In the genomic region with DNA sequence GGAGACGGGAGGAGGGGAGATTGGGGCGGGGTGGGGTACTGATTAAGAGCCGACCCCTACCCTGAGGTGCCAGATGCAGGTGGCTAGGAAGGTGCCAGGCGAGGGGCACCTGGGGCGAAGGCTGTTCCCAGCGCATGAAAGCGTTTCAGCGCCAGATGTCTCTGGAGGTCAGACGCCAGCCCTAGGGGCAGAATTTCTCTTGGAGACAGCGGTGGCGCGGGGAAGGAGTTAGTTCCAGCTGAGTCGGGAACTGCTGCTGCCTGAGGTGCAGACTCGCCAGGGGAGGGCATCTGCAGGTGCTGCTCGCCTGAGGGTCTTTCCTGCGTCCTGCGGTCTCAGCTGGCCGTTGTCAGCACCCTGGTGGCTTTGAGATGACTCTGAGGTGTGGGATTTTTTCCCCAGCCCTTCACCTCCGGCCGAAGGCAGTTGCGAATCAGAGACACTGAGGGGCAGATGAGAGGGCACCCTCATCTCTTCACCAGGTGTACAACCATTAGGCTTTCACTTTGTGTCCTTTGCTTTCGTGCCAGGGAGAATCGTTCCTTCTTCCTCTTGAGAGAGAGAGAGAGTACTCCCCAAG, we compare ENCODE assay signal across 8 cellular contexts. TPM values are rescaled to one million over a fixed set of nuclear protein-coding genes. Genes with fewer than 3 reads are reported as not detected.
DNase-seq lines count a peak whose midpoint lies in the region; ATAC-seq and TF ChIP-seq lines count a peak whose summit lies in the region.

No MANE protein-coding gene starts in this region.

- H3K9me3 ChIP-seq in DND-41 (ENCODE audit: insufficient read depth, low read length, severe bottlenecking), result no peaks in the 10 kb centered on the region
- H3K9me3 ChIP-seq in parathyroid adenoma (ENCODE audit: control insufficient read depth, low read length), result no peaks in the 10 kb centered on the region

- H3K79me2 ChIP-seq in DND-41 (ENCODE audit: insufficient read depth, low read length) (no peaks in the 10 kb centered on the region), parathyroid adenoma (peaks cover 3% of the 10 kb centered on the region)

- no peaks in the 10 kb centered on the region for H4K20me1 ChIP-seq in DND-41 (ENCODE audit: insufficient read depth, low read length)

- H3K27ac ChIP-seq in DND-41 (ENCODE audit: low read length) (peak overlapping the region; percentile 28; the same call in 1 of the 2 replicates), parathyroid adenoma (peak overlapping the region; percentile 99)

- DNase-seq in DND-41 (peak; percentile 53), NCI-H526 treated with DMSO at 0.1 percent for 48 hours (lab: John Stamatoyannopoulos, UW) (peak; percentile 86), Right ventricle myocardium superior (no peak), mesenteric fat pad (ENCODE audit: low spot score) (no peak), activated gamma-delta T cell treated with Interleukin-2 at 50 U/mL for 16 hours (no peak)
- peak; percentile 6 for DNase-seq in activated T-helper 9 cell treated with anti-CD3 and anti-CD28 coated beads, Interleukin-2, amount 50 U/mL, for 16 hours (ENCODE audit: low read depth)

- peak; percentile 21 for TF ChIP-seq CTCF in DND-41 (IDR thresholded peaks at IDR 0.05; ENCODE audit: borderline replicate concordance, extremely low read depth, low read length, poor library complexity, severe bottlenecking)
- no peak for TF ChIP-seq CTCF in parathyroid adenoma (IDR thresholded peaks at IDR 0.05)

- H3K9ac ChIP-seq in DND-41 (ENCODE audit: low read depth, low read length), result peak overlapping the region; percentile 64
- peak overlapping the region; percentile 50 for H3K9ac ChIP-seq in parathyroid adenoma

- H3K4me2 ChIP-seq in DND-41 (ENCODE audit: insufficient read depth, low read length) (peak overlapping the region; percentile 89), parathyroid adenoma (ENCODE audit: low read length) (peak overlapping the region; percentile 68)

- intact Hi-C loops in Right ventricle myocardium superior (cut with DNase I), result no loop called here

- H2AFZ ChIP-seq in DND-41 (ENCODE audit: low read depth, low read length) (peak overlapping the region; percentile 79), parathyroid adenoma (peak overlapping the region; percentile 80)

- peak; percentile 36; the same call in 2 of the 3 replicates for ATAC-seq in DND-41 (ENCODE audit: insufficient read depth, low read depth)
- peak; percentile 15 for ATAC-seq in HG02623 (IDR thresholded peaks at IDR 0.05; ENCODE audit: unreplicated experiment)
- ATAC-seq in Right ventricle myocardium superior (ENCODE audit: poor library complexity), result peak; percentile 49

- H3K27me3 ChIP-seq in DND-41 (ENCODE audit: insufficient read depth, low read length, poor library complexity), result no peaks in the 10 kb centered on the region
- no peaks in the 10 kb centered on the region for H3K27me3 ChIP-seq in parathyroid adenoma (ENCODE audit: control insufficient read depth, insufficient read depth, low read length)

- H3K4me3 ChIP-seq in DND-41 (ENCODE audit: low read depth in 1 of 2, low read length in 2 of 2) (peak overlapping the region; percentile 31 to 67; a peak in 3 of 4 replicates), parathyroid adenoma (ENCODE audit: low read depth, low read length) (peak overlapping the region; percentile 96)

- H3K4me1 ChIP-seq in DND-41 (ENCODE audit: insufficient read depth, low read length) (peaks cover 29% of the 10 kb centered on the region), parathyroid adenoma (peaks cover 21% of the 10 kb centered on the region)

- H3K36me3 ChIP-seq in DND-41 (ENCODE audit: insufficient read depth, low read length) (no peaks in the 10 kb centered on the region), parathyroid adenoma (ENCODE audit: control insufficient read depth, insufficient read depth, low read length) (no peaks in the 10 kb centered on the region)

RNA-seq across cellular contexts. Expression of a gene that starts 0.5 kb away (rescaled TPM):
- 0.27 TPM for total RNA-seq in Right ventricle myocardium superior
- total RNA-seq in mesenteric fat pad, result 0.13 TPM

RNA-seq across cellular contexts. Expression of a gene that starts 28.4 kb away (rescaled TPM):
- total RNA-seq in Right ventricle myocardium superior (3.4 TPM), mesenteric fat pad (6.6 TPM)

RNA-seq across cellular contexts. Expression of a gene that starts 52.4 kb away (rescaled TPM):
- total RNA-seq in Right ventricle myocardium superior (42.0 TPM), mesenteric fat pad (52.2 TPM)

Comparison
In these comparisons a context has a peak if more than half of its experiments do, and no peak if none do; other contexts are left out.
1. DNase-seq: peak in DND-41 (single experiment), NCI-H526 treated with DMSO at 0.1 percent for 48 hours (single experiment) and activated T-helper 9 cell treated with anti-CD3 and anti-CD28 coated beads, Interleukin-2, amount 50 U/mL, for 16 hours (single experiment); none in Right ventricle myocardium superior (single experiment), mesenteric fat pad (single experiment) and activated gamma-delta T cell treated with Interleukin-2 at 50 U/mL for 16 hours (single experiment).
2. Peak in every context shown above with its lines, with median percentiles within 50 percentile points of each other: ATAC-seq.